In genomic region chr6:36660771-36661471, GRCh38 we compare ENCODE assay signal across 1 cellular context.
TF ChIP-seq lines count a peak whose summit lies in the region.

No MANE protein-coding gene starts in this region.

TF ChIP-seq in H1, 55 proteins besides CTCF, POLR2A, EP300 and RAD21:
- TF ChIP-seq MAX (IDR thresholded peaks at IDR 0.05) (peak; percentile 58), E2F6 (IDR thresholded peaks at IDR 0.05) (0 out of 2 replicates have a peak, but pooled peaks have one; percentile 22), CTBP2 (IDR thresholded peaks at IDR 0.05; ENCODE audit: borderline replicate concordance, insufficient read depth, insufficient read length, low read length) (no peak), CREB1 (IDR thresholded peaks at IDR 0.05) (peak; percentile 29; the same call in 1 of the 2 replicates), KDM1A (IDR thresholded peaks at IDR 0.05; ENCODE audit: borderline replicate concordance, low read length) (0 out of 2 replicates have a peak, but pooled peaks have one; percentile 22)
TF ChIP-seq in H1: peak in this region for 4.
